8 cellular contexts compared by ENCODE assay signal in genomic region chr12:19131020-19131431, GRCh38. TPM values are rescaled to one million over a fixed set of nuclear protein-coding genes. Genes with fewer than 3 reads are reported as not detected.
A peak's percentile ranks its signal among the peaks of the same experiment; 100 is the strongest.
DNase-seq lines count a peak whose midpoint lies in the region; ATAC-seq and TF ChIP-seq lines count a peak whose summit lies in the region.

No MANE protein-coding gene starts in this region.

- POLR2A ChIA-PET in WTC11 (lab: Charles Lee) (interaction anchor here (0.8 to 0.9 kb wide), 2 partner anchors 11 to 53 kb away, joined by 3 read pairs; no protein-coding TSS in a partner anchor), GM10248 (lab: Yijun Ruan, JAX) (no interaction called here)

- H3K4me1 Mint-ChIP-seq in WTC11 (peaks cover 51% of the 10 kb centered on the region), neural crest cell (peaks cover 28% of the 10 kb centered on the region)

- H3K4me3 ChIP-seq in fibroblast of villous mesenchyme (ENCODE audit: low read depth, low read length) = peak overlapping the region; percentile 97

- CTCF ChIA-PET in WTC11 (lab: Charles Lee) (interaction anchor here (0.6 to 1.9 kb wide), 2 partner anchors 55 to 812 kb away, joined by 3 to 5 read pairs; no protein-coding TSS in a partner anchor), GM10248 (lab: Yijun Ruan, JAX) (no interaction called here)

- H3K36me3 Mint-ChIP-seq in WTC11 (peaks cover 37% of the 10 kb centered on the region), neural crest cell (ENCODE audit: low read depth) (peaks cover 16% of the 10 kb centered on the region)

- H3K4me3 Mint-ChIP-seq in WTC11 = peak overlapping the region; percentile 91
- H3K4me3 Mint-ChIP-seq in neural crest cell = peak overlapping the region; percentile 96

- DNase-seq in CD1c-positive myeloid dendritic cell (ENCODE audit: extremely low spot score) (peak; percentile 18), WTC11 (ENCODE audit: low spot score) (peak; percentile 29), fibroblast of villous mesenchyme (ENCODE audit: low read depth) (peak; percentile 86), neural crest cell (ENCODE audit: low read depth, low spot score) (no peak), GM10248 (ENCODE audit: extremely low spot score) (no peak), middle frontal gyrus (ENCODE audit: extremely low spot score, low spot score) (no peak)

- H3K27me3 Mint-ChIP-seq in WTC11 (ENCODE audit: low read depth) (peaks cover 5% of the 10 kb centered on the region), neural crest cell (ENCODE audit: low read depth) (no peaks in the 10 kb centered on the region)

- H3K9me3 Mint-ChIP-seq in WTC11 (peaks cover 22% of the 10 kb centered on the region), neural crest cell (peaks cover 12% of the 10 kb centered on the region)

- TF ChIP-seq CTCF in WTC11 (IDR thresholded peaks at IDR 0.05) (no peak), fibroblast of villous mesenchyme (IDR thresholded peaks at IDR 0.05; ENCODE audit: insufficient read depth, low read depth, low read length) (no peak), neural crest cell (conservative IDR thresholded peaks at IDR 0.05) (no peak), GM10248 (IDR thresholded peaks at IDR 0.05; ENCODE audit: control extremely low read depth, extremely low read depth, low read depth, missing control alignments) (no peak)

- H3K27ac Mint-ChIP-seq in WTC11 (peak overlapping the region; percentile 98), neural crest cell (ENCODE audit: unreplicated experiment) (peak overlapping the region; percentile 93)

- ATAC-seq in HG02642 (IDR thresholded peaks at IDR 0.05; ENCODE audit: poor library complexity, unreplicated experiment) = peak; percentile 8
- peak; percentile 36 for ATAC-seq in WTC11
- ATAC-seq in HG02678 (IDR thresholded peaks at IDR 0.05; ENCODE audit: unreplicated experiment) = no peak

TF ChIP-seq in WTC11, 78 proteins besides CTCF, POLR2A, EP300 and RAD21:
- no peak for TF ChIP-seq ZNF121 (CRISPR knock-in tag; IDR thresholded peaks at IDR 0.05)
- peak; percentile 54; the same call in 1 of the 2 replicates for TF ChIP-seq FOXK1 (CRISPR knock-in tag; IDR thresholded peaks at IDR 0.05)

RNA-seq across cellular contexts. Expression of gene PLEKHA5, which starts 1.5 kb away (rescaled TPM):
- total RNA-seq in WTC11 (2021) (53.4 to 61.1 TPM (median 57.1 TPM) in 3 replicates), fibroblast of villous mesenchyme (31.6 and 37.1 TPM in 2 replicates), neural crest cell (39.2 and 39.8 TPM in 2 replicates)

Comparison
In these comparisons a context has a peak if more than half of its experiments do, and no peak if none do; other contexts are left out.
1. DNase-seq: peak in CD1c-positive myeloid dendritic cell (single experiment), WTC11 (single experiment) and fibroblast of villous mesenchyme (single experiment); none in neural crest cell (single experiment), GM10248 (single experiment) and middle frontal gyrus (single experiment).